In genomic region chr11:63906585-63906984, GRCh38 we compare ENCODE assay signal across 9 cellular contexts. TPM values are rescaled to one million over a fixed set of nuclear protein-coding genes. Genes with fewer than 3 reads are reported as not detected.
DNase-seq lines count a peak whose midpoint lies in the region; ATAC-seq and TF ChIP-seq lines count a peak whose summit lies in the region.
"Had no signal": no experiment of that assay in that cellular context is flagged by ENCODE, and none has a peak within 500 bp of the region (broad histone marks: within the 10 kb centered on the region; RNA-seq: fewer than 3 reads in every experiment).

No MANE protein-coding gene starts in this region.

- intact Hi-C loops in natural killer cell (cut with micrococcal nuclease) = loop anchor here (1.0 kb wide), 1 partner anchor 69 kb away; no protein-coding TSS in a partner anchor
- intact Hi-C loops in aorta (cut with DNase I) = loop anchor here in 1 of 2 donors (5.0 kb wide), 1 partner anchor 41 kb away; no protein-coding TSS in a partner anchor

- H3K4me1 ChIP-seq in aorta (ENCODE audit: control insufficient read depth in 1 of 2, insufficient read depth in 2 of 2, low read length in 2 of 2) = no peaks in the 10 kb centered on the region

- TF ChIP-seq CTCF in natural killer cell (IDR thresholded peaks at IDR 0.05) = peak; percentile 28

- H3K27ac ChIP-seq in aorta (ENCODE audit: low read depth in 1 of 2, low read length in 2 of 2) = no peak overlapping the region
- H3K27ac ChIP-seq: upper lobe of left lung had no signal

- peaks cover 4 to 14% of the 10 kb centered on the region in 2 donors for H3K4me1 Mint-ChIP-seq in natural killer cell
- H3K4me1 Mint-ChIP-seq in natural killer cell treated with Interleukin-12 subunit alpha and Interleukin-12 subunit beta and Interleukin-15 and Interleukin-18, amount 100 ng/mL, for 72 hours (ENCODE audit: low read depth in 2 of 2) = peaks cover 0 to 2% of the 10 kb centered on the region in 2 donors
- H3K4me1 Mint-ChIP-seq in activated CD8-positive, alpha-beta T cell treated with anti-CD3 and anti-CD28 coated beads, Interleukin-2, amount 10 ng/mL, durations not matched to agents 7 days and 5 days (ENCODE audit: low read depth) = peaks cover 3% of the 10 kb centered on the region

- H3K4me3 Mint-ChIP-seq in natural killer cell = no peak overlapping the region
- no peak overlapping the region for H3K4me3 Mint-ChIP-seq in natural killer cell treated with Interleukin-12 subunit alpha and Interleukin-12 subunit beta and Interleukin-15 and Interleukin-18, amount 100 ng/mL, for 72 hours
- no peak overlapping the region for H3K4me3 Mint-ChIP-seq in activated CD8-positive, alpha-beta T cell treated with anti-CD3 and anti-CD28 coated beads, Interleukin-2, amount 10 ng/mL, durations not matched to agents 7 days and 5 days

- WGBS in aorta, 2 donors = 84 to 88% methylated on average over 7 of the region's 7 CpGs

- H3K27me3 Mint-ChIP-seq in natural killer cell (ENCODE audit: low read depth in 2 of 2) = no peaks in the 10 kb centered on the region
- H3K27me3 Mint-ChIP-seq in natural killer cell treated with Interleukin-12 subunit alpha and Interleukin-12 subunit beta and Interleukin-15 and Interleukin-18, amount 100 ng/mL, for 72 hours = no peaks in the 10 kb centered on the region
- H3K27me3 Mint-ChIP-seq in activated CD8-positive, alpha-beta T cell treated with anti-CD3 and anti-CD28 coated beads, Interleukin-2, amount 10 ng/mL, durations not matched to agents 7 days and 5 days (ENCODE audit: low read depth) = no peaks in the 10 kb centered on the region

- peak overlapping the region in 1 of 2 donors; percentile 20 for H3K27ac Mint-ChIP-seq in natural killer cell
- peak overlapping the region in 1 of 2 donors; percentile 62 for H3K27ac Mint-ChIP-seq in natural killer cell treated with Interleukin-12 subunit alpha and Interleukin-12 subunit beta and Interleukin-15 and Interleukin-18, amount 100 ng/mL, for 72 hours
- peak overlapping the region; percentile 30 for H3K27ac Mint-ChIP-seq in activated CD8-positive, alpha-beta T cell treated with anti-CD3 and anti-CD28 coated beads, Interleukin-2, amount 10 ng/mL, durations not matched to agents 7 days and 5 days

- CTCF ChIA-PET in activated CD8-positive, alpha-beta T cell treated with anti-CD3 and anti-CD28 coated beads, Interleukin-2, amount 10 ng/mL, durations not matched to agents 7 days and 5 days (lab: Charles Lee) = interaction anchor here (0.5 to 2.1 kb wide), 13 partner anchors 9 to 112 kb away, joined by 3 to 44 read pairs (median 4); partner anchors contain the start of genes MARK2 and RCOR2

- no peaks in the 10 kb centered on the region for H3K9me3 ChIP-seq in aorta (ENCODE audit: control insufficient read depth, low read length)
- H3K9me3 ChIP-seq: upper lobe of left lung had no signal

- H3K36me3 ChIP-seq in aorta (ENCODE audit: control insufficient read depth in 1 of 2, insufficient read depth in 2 of 2, low read length in 1 of 2) = peaks cover 2 to 3% of the 10 kb centered on the region in 2 donors

- no peaks in the 10 kb centered on the region for H3K27me3 ChIP-seq in aorta (ENCODE audit: control insufficient read depth in 1 of 2, insufficient read depth in 2 of 2, low read length in 1 of 2)
- H3K27me3 ChIP-seq: upper lobe of left lung had no signal

- no peaks in the 10 kb centered on the region for H3K36me3 Mint-ChIP-seq in natural killer cell
- H3K36me3 Mint-ChIP-seq in natural killer cell treated with Interleukin-12 subunit alpha and Interleukin-12 subunit beta and Interleukin-15 and Interleukin-18, amount 100 ng/mL, for 72 hours = peaks cover 9% of the 10 kb centered on the region
- peaks cover 44% of the 10 kb centered on the region for H3K36me3 Mint-ChIP-seq in activated CD8-positive, alpha-beta T cell treated with anti-CD3 and anti-CD28 coated beads, Interleukin-2, amount 10 ng/mL, durations not matched to agents 7 days and 5 days (ENCODE audit: low read depth)

- H3K9me3 Mint-ChIP-seq in natural killer cell = no peaks in the 10 kb centered on the region
- no peaks in the 10 kb centered on the region for H3K9me3 Mint-ChIP-seq in natural killer cell treated with Interleukin-12 subunit alpha and Interleukin-12 subunit beta and Interleukin-15 and Interleukin-18, amount 100 ng/mL, for 72 hours
- H3K9me3 Mint-ChIP-seq in activated CD8-positive, alpha-beta T cell treated with anti-CD3 and anti-CD28 coated beads, Interleukin-2, amount 10 ng/mL, durations not matched to agents 7 days and 5 days (ENCODE audit: insufficient read depth) = no peaks in the 10 kb centered on the region

- ATAC-seq in natural killer cell = peak in 2 of 3 donors; percentile 49 to 56
- no peak for ATAC-seq in natural killer cell treated with Interleukin-12 subunit alpha and Interleukin-12 subunit beta and Interleukin-15 and Interleukin-18, amount 100 ng/mL, for 72 hours
- ATAC-seq in activated CD8-positive, alpha-beta T cell treated with anti-CD3 and anti-CD28 coated beads, Interleukin-2, amount 10 ng/mL, durations not matched to agents 7 days and 5 days = peak; percentile 32
- ATAC-seq in HG03439 (IDR thresholded peaks at IDR 0.05; ENCODE audit: unreplicated experiment) = no peak
- no peak for ATAC-seq in aorta (ENCODE audit: low FRiP score)

- POLR2A ChIA-PET in activated CD8-positive, alpha-beta T cell treated with anti-CD3 and anti-CD28 coated beads, Interleukin-2, amount 10 ng/mL, durations not matched to agents 7 days and 5 days (lab: Charles Lee) = interaction anchor here (0.8 to 1.5 kb wide), 2 partner anchors 32 to 68 kb away, joined by 3 to 5 read pairs; partner anchors contain the start of genes MARK2 and NAA40

- H3K4me3 ChIP-seq in aorta (ENCODE audit: low read length in 2 of 2) = no peak overlapping the region
- H3K4me3 ChIP-seq: upper lobe of left lung had no signal

- DNase-seq in natural killer cell (peak; percentile 34), germinal center (ENCODE audit: low spot score) (peak; percentile 60), aorta (no peak), NCI-H2171 treated with DMSO at 0.1 percent for 48 hours (lab: John Stamatoyannopoulos, UW) (no peak), NCI-H1105 (lab: John Stamatoyannopoulos, UW) (no peak)
- no peak for DNase-seq in natural killer cell treated with Interleukin-12 subunit alpha and Interleukin-12 subunit beta and Interleukin-15 and Interleukin-18, amount 100 ng/mL, for 72 hours (ENCODE audit: low spot score)
- peak; percentile 62 for DNase-seq in activated CD8-positive, alpha-beta T cell treated with anti-CD3 and anti-CD28 coated beads, Interleukin-2, amount 10 ng/mL, durations not matched to agents 7 days and 5 days
- DNase-seq: upper lobe of left lung had no signal

RNA-seq across cellular contexts. Expression of gene RCOR2, which starts 10.4 kb away (rescaled TPM):
- not detected for total RNA-seq in natural killer cell
- not detected for total RNA-seq in natural killer cell treated with Interleukin-12 subunit alpha and Interleukin-12 subunit beta and Interleukin-15 and Interleukin-18, amount 100 ng/mL, for 72 hours
- under 1 TPM; 0.55 to 0.60 TPM for total RNA-seq in activated CD8-positive, alpha-beta T cell treated with anti-CD3 and anti-CD28 coated beads, Interleukin-2, amount 10 ng/mL, durations not matched to agents 7 days and 5 days
- total RNA-seq in aorta = 1 to 10 TPM in 1 of 2 donors, under 1 TPM in 1; 0.78 to 4.8 TPM
- polyA plus RNA-seq in aorta = 1 to 10 TPM in 1 of 2 donors, under 1 TPM in 1; 0.63 to 1.9 TPM

RNA-seq across cellular contexts. Expression of gene NAA40, which starts 32.2 kb away (rescaled TPM):
- 10 to 100 TPM; 44.8 to 72.1 (median 57.4) TPM for total RNA-seq in natural killer cell
- 10 to 100 TPM; 29.4 to 43.8 TPM for total RNA-seq in natural killer cell treated with Interleukin-12 subunit alpha and Interleukin-12 subunit beta and Interleukin-15 and Interleukin-18, amount 100 ng/mL, for 72 hours
- 10 to 100 TPM; 42.6 to 44.9 TPM for total RNA-seq in activated CD8-positive, alpha-beta T cell treated with anti-CD3 and anti-CD28 coated beads, Interleukin-2, amount 10 ng/mL, durations not matched to agents 7 days and 5 days
- total RNA-seq in aorta = 10 to 100 TPM; 16.1 to 26.9 TPM
- 10 to 100 TPM in 1 of 2 donors, 1 to 10 TPM in 1; 5.3 to 20.7 TPM for polyA plus RNA-seq in aorta

Comparison
In these comparisons a context has a peak if more than half of its experiments do, and no peak if none do; other contexts are left out.
1. ATAC-seq: peak in natural killer cell (2 of 3) and activated CD8-positive, alpha-beta T cell treated with anti-CD3 and anti-CD28 coated beads, Interleukin-2, amount 10 ng/mL, durations not matched to agents 7 days and 5 days (single experiment); none in natural killer cell treated with Interleukin-12 subunit alpha and Interleukin-12 subunit beta and Interleukin-15 and Interleukin-18, amount 100 ng/mL, for 72 hours (0 of 2), HG03439 (single experiment) and aorta (single experiment).
2. DNase-seq: peak in natural killer cell (single experiment), activated CD8-positive, alpha-beta T cell treated with anti-CD3 and anti-CD28 coated beads, Interleukin-2, amount 10 ng/mL, durations not matched to agents 7 days and 5 days (single experiment) and germinal center (single experiment); none in natural killer cell treated with Interleukin-12 subunit alpha and Interleukin-12 subunit beta and Interleukin-15 and Interleukin-18, amount 100 ng/mL, for 72 hours (single experiment), aorta (0 of 2), NCI-H2171 treated with DMSO at 0.1 percent for 48 hours (single experiment) and NCI-H1105 (single experiment).